In the genomic region with DNA sequence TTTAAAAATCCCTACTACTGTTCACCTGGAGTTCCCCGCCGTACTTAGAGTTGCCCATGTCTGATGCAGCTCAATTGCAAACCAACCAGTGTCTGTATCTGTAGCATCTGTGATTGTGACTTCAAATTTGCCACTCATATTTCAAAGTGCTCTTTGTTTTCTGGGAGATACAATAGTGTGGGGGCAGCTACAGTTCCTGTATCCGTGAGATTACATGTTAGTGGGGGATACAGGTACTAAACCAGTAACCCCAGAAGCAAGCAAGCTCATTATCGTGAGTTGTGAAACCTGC, we compare ENCODE assay signal across 14 cellular contexts.
DNase-seq lines count a peak whose midpoint lies in the region; FAIRE-seq and TF ChIP-seq lines count a peak whose summit lies in the region.
"Had no signal": no experiment of that assay in that cellular context is flagged by ENCODE, and none has a peak within 500 bp of the region (broad histone marks: within the 10 kb centered on the region; RNA-seq: fewer than 3 reads in every experiment).

No MANE protein-coding gene starts in this region.

- H3K36me3 ChIP-seq in H1 (ENCODE audit: control insufficient read depth in 2 of 4, insufficient read depth in 4 of 4, low read length in 3 of 4): no peaks in the 10 kb centered on the region
- no peaks in the 10 kb centered on the region for H3K36me3 ChIP-seq in PC-9 (ENCODE audit: low read depth)
- H3K36me3 ChIP-seq in A673 (ENCODE audit: insufficient read depth, low read length, poor library complexity, severe bottlenecking): no peaks in the 10 kb centered on the region
- H3K36me3 ChIP-seq: Peyer's patch had no signal

- H4K5ac ChIP-seq in H1 (ENCODE audit: insufficient read length, low read depth, low read length): no peak overlapping the region

- H3K9ac ChIP-seq in H1 (replicated peaks in 1 of 4; ENCODE audit: extremely low read depth in 1 of 4, low read depth in 3 of 4, low read length in 3 of 4): no peak overlapping the region
- H3K9ac ChIP-seq: SK-N-SH had no signal

- no peak overlapping the region for H3K27ac Mint-ChIP-seq in nephron progenitor cell
- H3K27ac Mint-ChIP-seq: IgD-negative memory B cell had no signal

- no peak for FAIRE-seq in H1 (lab: Jason Lieb, UNC)

- no peaks in the 10 kb centered on the region for H4K20me1 ChIP-seq in H1 (replicated peaks in 1 of 2; ENCODE audit: control insufficient read depth in 1 of 2, insufficient read depth in 2 of 2, low read length in 2 of 2)
- H4K20me1 ChIP-seq in PC-9 (ENCODE audit: insufficient read depth): no peaks in the 10 kb centered on the region

- H3K79me1 ChIP-seq in H1 (ENCODE audit: low read depth, low read length): no peaks in the 10 kb centered on the region

- H3K9me3 ChIP-seq in H1 (ENCODE audit: insufficient read depth in 2 of 2, low read depth in 1 of 2, low read length in 1 of 2) (no peaks in the 10 kb centered on the region; a peak in 1 of 4 replicates), PC-9 (ENCODE audit: insufficient read depth, low read depth) (no peaks in the 10 kb centered on the region), A673 (ENCODE audit: low read depth, low read length, poor library complexity, severe bottlenecking) (no peaks in the 10 kb centered on the region)
- H3K9me3 ChIP-seq: Peyer's patch, SK-N-SH had no signal

- no peak for TF ChIP-seq RAD21 in H1 (IDR thresholded peaks at IDR 0.05 in 1 of 2, conservative IDR thresholded peaks at IDR 0.05 in 1 of 2; ENCODE audit: low read depth in 2 of 2, low read length in 2 of 2)

- TF ChIP-seq CTCF in C4-2B (conservative IDR thresholded peaks at IDR 0.05): peak; percentile 27
- 0 out of 2 replicates have a peak, but pooled peaks have one; percentile 27 for TF ChIP-seq CTCF in LNCAP (IDR thresholded peaks at IDR 0.05)
- no peak for TF ChIP-seq CTCF in H1 (IDR thresholded peaks at IDR 0.05; ENCODE audit: control extremely low read depth in 1 of 3, insufficient read depth in 1 of 3, low read depth in 1 of 3, low read length in 3 of 3)
- TF ChIP-seq CTCF in nephron progenitor cell (IDR thresholded peaks at IDR 0.05): peak; percentile 27
- TF ChIP-seq CTCF in PC-9 (conservative IDR thresholded peaks at IDR 0.05): no peak; the same call in 1 of the 2 replicates
- TF ChIP-seq CTCF in A673 (conservative IDR thresholded peaks at IDR 0.05; ENCODE audit: low read depth, low read length): no peak

- no peaks in the 10 kb centered on the region for H3K9me3 Mint-ChIP-seq in nephron progenitor cell

- no peak overlapping the region for H2BK20ac ChIP-seq in H1 (ENCODE audit: low read length)

- H3K27ac ChIP-seq in C4-2B (no peak overlapping the region), H1 (ENCODE audit: low read depth, low read length) (no peak overlapping the region), PC-9 (no peak overlapping the region), A673 (ENCODE audit: low read depth, low read length, poor library complexity, severe bottlenecking) (no peak overlapping the region)
- H3K27ac ChIP-seq: Peyer's patch had no signal

- H2BK15ac ChIP-seq in H1 (ENCODE audit: low read length): 0 out of 2 replicates have a peak overlapping the region, but pooled peaks have one; percentile 25

- no peak overlapping the region for H3K14ac ChIP-seq in H1 (ENCODE audit: insufficient read length)

- no peak overlapping the region for H2BK5ac ChIP-seq in H1 (ENCODE audit: low read depth, low read length)

- H2AK5ac ChIP-seq in H1 (ENCODE audit: low read depth, low read length): no peak overlapping the region

- BruUV-seq in PC-9 (replicated peaks; lab: Mats Ljungman, UMichigan): no TSS peak
- no TSS peak for BruUV-seq in A673 (replicated peaks; lab: Mats Ljungman, UMichigan)

- H2AFZ ChIP-seq in H1 (ENCODE audit: low read length) (no peak overlapping the region), PC-9 (no peak overlapping the region)

- H3K36me3 Mint-ChIP-seq in nephron progenitor cell (ENCODE audit: low read depth): no peaks in the 10 kb centered on the region
- H3K36me3 Mint-ChIP-seq: IgD-negative memory B cell had no signal

- CTCF ChIA-PET in H1 (lab: Charles Lee; ENCODE audit: partially characterized antibody): interaction anchor here (0.6 to 4.0 kb wide), 67 partner anchors 9 to 588 kb away, joined by 3 to 36 read pairs (median 4); a partner anchor contains a TSS
- CTCF ChIA-PET in PC-9 (lab: Charles Lee): interaction anchor here (0.8 to 1.2 kb wide), 4 partner anchors 15 to 465 kb away, joined by 3 to 4 read pairs (median 4); no protein-coding TSS in a partner anchor
- CTCF ChIA-PET in A673 (lab: Charles Lee): interaction anchor here (0.6 to 1.0 kb wide), 3 partner anchors 20 to 503 kb away, joined by 4 to 6 read pairs (median 4); no protein-coding TSS in a partner anchor

- H4K8ac ChIP-seq in H1 (ENCODE audit: extremely low read depth, insufficient read depth, low read length): no peak overlapping the region

- H3K23ac ChIP-seq in H1 (ENCODE audit: insufficient read length): no peak overlapping the region

- no peak for DNase-seq in H1 (ENCODE audit: low read depth in 1 of 2, low spot score in 2 of 2)
- DNase-seq in nephron progenitor cell: no peak
- DNase-seq in PC-9: no peak
- no peak for DNase-seq in A673 (ENCODE audit: low spot score)
- DNase-seq in NCI-H524 (lab: John Stamatoyannopoulos, UW): no peak
- DNase-seq: DMS 273 treated with DMSO at 0.1 percent for 48 hours, MM.1S, NCI-H345 had no signal

- POLR2A ChIA-PET in H1 (lab: Charles Lee; ENCODE audit: partially characterized antibody) (no interaction called here), PC-9 (lab: Charles Lee; ENCODE audit: unreplicated experiment) (no interaction called here), A673 (lab: Charles Lee; ENCODE audit: low non-redundant PET) (no interaction called here)

- no peak overlapping the region for H3K18ac ChIP-seq in H1 (ENCODE audit: extremely low read depth, low read length)

- H3K4me1 ChIP-seq in H1 (replicated peaks in 1 of 4; ENCODE audit: control insufficient read depth in 3 of 4, insufficient read depth in 4 of 4, low read length in 3 of 4) (peaks cover 0 to 3% (median 0%) of the 10 kb centered on the region in 4 experiments; a peak in 1 of 7 replicates), PC-9 (replicated peaks; ENCODE audit: insufficient read depth) (0 out of 2 replicates have a peak, but pooled peaks cover 9% of the 10 kb centered on the region), A673 (ENCODE audit: insufficient read depth, low read length, poor library complexity, severe bottlenecking) (no peaks in the 10 kb centered on the region)
- H3K4me1 ChIP-seq: Peyer's patch had no signal

- no peaks in the 10 kb centered on the region for H3K79me2 ChIP-seq in H1 (ENCODE audit: control insufficient read depth in 1 of 2, insufficient read depth in 2 of 2, low read length in 2 of 2)
- no peaks in the 10 kb centered on the region for H3K79me2 ChIP-seq in PC-9 (ENCODE audit: low read depth)

- no peak overlapping the region for H3K4me3 Mint-ChIP-seq in nephron progenitor cell
- H3K4me3 Mint-ChIP-seq: H9, IgD-negative memory B cell had no signal

- H2BK120ac ChIP-seq in H1 (replicated peaks; ENCODE audit: low read depth, low read length): no peak overlapping the region

- WGBS in H1 (ENCODE audit: extremely low coverage in 1 of 2, insufficient coverage in 1 of 2, insufficient read length in 1 of 2, insufficient replicate concordance in 2 of 2, low coverage in 1 of 2, low lambda C conversion rate in 2 of 2, missing lambda C conversion rate in 1 of 2), 2 experiments: 53% methylated on average over 4 of the region's 4 CpGs; no CpG with 5 or more reads in 1 of the 2 experiments

- intact Hi-C loops in PC-9 (cut with micrococcal nuclease; ENCODE audit: unreplicated experiment) (loop anchor here (1.0 to 10.0 kb wide), 6 partner anchors 45 to 465 kb away; a partner anchor contains a TSS), A673 (cut with micrococcal nuclease; ENCODE audit: unreplicated experiment) (loop anchor here (1.0 kb wide), 2 partner anchors 433 to 490 kb away; no protein-coding TSS in a partner anchor)

- no peaks in the 10 kb centered on the region for H3K9me2 ChIP-seq in PC-9 (ENCODE audit: insufficient read depth)
- H3K9me2 ChIP-seq: SK-N-SH had no signal

- H3K4ac ChIP-seq in H1 (replicated peaks; ENCODE audit: insufficient read length, low read depth, low read length): no peak overlapping the region

- H3K4me2 ChIP-seq in H1 (ENCODE audit: insufficient read depth in 1 of 2, low read depth in 2 of 2, low read length in 2 of 2) (no peak overlapping the region), PC-9 (no peak overlapping the region)
- H3K4me2 ChIP-seq: SK-N-SH had no signal

- H3K4me1 Mint-ChIP-seq in nephron progenitor cell: no peaks in the 10 kb centered on the region
- H3K4me1 Mint-ChIP-seq: IgD-negative memory B cell had no signal

- H3F3A ChIP-seq in PC-9 (ENCODE audit: insufficient read depth, low read depth): no peaks in the 10 kb centered on the region; the same call in 1 of the 2 replicates

- TF ChIP-seq POLR2A in H1 (IDR thresholded peaks at IDR 0.05; ENCODE audit: control extremely low read depth in 1 of 2, low read depth in 2 of 2, low read length in 2 of 2): no peak

- H3K27me3 ChIP-seq in H1 (replicated peaks in 1 of 4; ENCODE audit: control insufficient read depth in 3 of 4, extremely low read depth in 1 of 4, insufficient read depth in 3 of 4, low read length in 3 of 4) (no peaks in the 10 kb centered on the region; a peak in 1 of 7 replicates), PC-9 (ENCODE audit: insufficient read depth, low read depth) (no peaks in the 10 kb centered on the region), A673 (replicated peaks; ENCODE audit: insufficient read depth, low read depth, low read length, poor library complexity) (no peaks in the 10 kb centered on the region)
- H3K27me3 ChIP-seq: Peyer's patch had no signal

- no peak overlapping the region for H4K91ac ChIP-seq in H1 (replicated peaks; ENCODE audit: insufficient read length, low read length)

- H3K27me3 Mint-ChIP-seq in nephron progenitor cell (ENCODE audit: low read depth, poor library complexity): peaks cover 27% of the 10 kb centered on the region

- no peak overlapping the region for H3K4me3 ChIP-seq in H1 (ENCODE audit: extremely low read depth in 1 of 4, insufficient read depth in 2 of 4, low read depth in 3 of 4, low read length in 4 of 4)
- no peak overlapping the region for H3K4me3 ChIP-seq in PC-9
- no peak overlapping the region for H3K4me3 ChIP-seq in A673 (ENCODE audit: low read depth, low read length, poor library complexity, severe bottlenecking)
- H3K4me3 ChIP-seq: Peyer's patch had no signal

- no peak overlapping the region for H3K56ac ChIP-seq in H1 (replicated peaks; ENCODE audit: insufficient read length, low read depth, low read length)

- H2BK12ac ChIP-seq in H1 (ENCODE audit: low read depth, low read length): no peak overlapping the region

- H3K23me2 ChIP-seq in H1 (ENCODE audit: low read depth, low read length): no peaks in the 10 kb centered on the region

- no peak for TF ChIP-seq EP300 in H1 (IDR thresholded peaks at IDR 0.05; ENCODE audit: borderline replicate concordance in 1 of 2, low read depth in 2 of 2, low read length in 2 of 2)

Comparison
In these comparisons a context has a peak if more than half of its experiments do, and no peak if none do; other contexts are left out.
1. CTCF ChIP-seq: peak in C4-2B (single experiment), LNCAP (single experiment) and nephron progenitor cell (single experiment); none in H1 (0 of 3), PC-9 (single experiment) and A673 (single experiment).